In genomic region chr10:14806318-14806717, GRCh38 we compare ENCODE assay signal across 33 cellular contexts. TPM values are rescaled to one million over a fixed set of nuclear protein-coding genes. Genes with fewer than 3 reads are reported as not detected.
"Had no signal": no experiment of that assay in that cellular context is flagged by ENCODE, and none has a peak within 500 bp of the region (broad histone marks: within the 10 kb centered on the region; RNA-seq: fewer than 3 reads in every experiment).

No MANE protein-coding gene starts in this region.

- ATAC-seq: activated CD4-positive, alpha-beta T cell treated with anti-CD3 and anti-CD28 coated beads for 36 hours; activated CD4-positive, CD25-positive, alpha-beta regulatory T cell treated with anti-CD3 and anti-CD28 coated beads, Interleukin-2, amount 50 U/mL, for 24 hours; activated CD8-positive, alpha-beta memory T cell treated with anti-CD3 and anti-CD28 coated beads, Interleukin-2, amount 10 ng/mL, durations not matched to agents 7 days and 5 days; activated CD8-positive, alpha-beta T cell treated with anti-CD3 and anti-CD28 coated beads, Interleukin-2, amount 10 ng/mL, durations not matched to agents 7 days and 5 days; activated naive CD4-positive, alpha-beta T cell treated with anti-CD3 and anti-CD28 coated beads, Interleukin-2, amount 50 U/mL, for 72 hours; esophagus mucosa; gastrocnemius medialis; heart left ventricle; T-helper 17 cell had no signal

- H3K27ac ChIP-seq: ascending aorta, breast epithelium, cardiac muscle cell, colonic mucosa, dorsolateral prefrontal cortex, gastrocnemius medialis, heart left ventricle, WERI-Rb-1 had no signal

- H3K4me3 ChIP-seq: ascending aorta, breast epithelium, cardiac muscle cell, colonic mucosa, dorsolateral prefrontal cortex, gastrocnemius medialis, heart left ventricle had no signal

- H3K27me3 ChIP-seq: ascending aorta, breast epithelium, cardiac muscle cell, colonic mucosa, gastrocnemius medialis, heart left ventricle had no signal

- H3K4me1 ChIP-seq: ascending aorta, breast epithelium, colonic mucosa, gastrocnemius medialis, heart left ventricle had no signal

- DNase-seq: activated B cell treated with CpG ODN at 0.5 μM for 24 hours; activated CD4-positive, alpha-beta memory T cell treated with anti-CD3 and anti-CD28 coated beads for 36 hours; activated CD4-positive, alpha-beta T cell treated with anti-CD3 and anti-CD28 coated beads for 36 hours; activated CD4-positive, alpha-beta T cell treated with anti-CD3 and anti-CD28 coated beads, Interleukin-2, amount 10 ng/mL, durations not matched to agents 24 days and 14 days; activated CD8-positive, alpha-beta memory T cell treated with anti-CD3 and anti-CD28 coated beads, Interleukin-2, amount 10 ng/mL, durations not matched to agents 7 days and 5 days; activated CD8-positive, alpha-beta memory T cell treated with anti-CD3 and anti-CD28 coated beads, Interleukin-2, amount 50 U/mL, for 4 hours; activated CD8-positive, alpha-beta T cell treated with anti-CD3 and anti-CD28 coated beads, Interleukin-2, amount 10 ng/mL, durations not matched to agents 7 days and 5 days; activated gamma-delta T cell; activated naive CD4-positive, alpha-beta T cell; activated naive CD4-positive, alpha-beta T cell treated with anti-CD3 and anti-CD28 coated beads, Interleukin-2, amount 10 ng/mL, durations not matched to agents 7 days and 5 days; activated naive CD8-positive, alpha-beta T cell treated with anti-CD3 and anti-CD28 coated beads, Interleukin-2, amount 10 ng/mL, durations not matched to agents 7 days and 5 days; activated T-cell treated with anti-CD3 and anti-CD28 coated beads, Interleukin-2, amount 50 U/mL, for 1 hour; activated T-cell treated with anti-CD3 and anti-CD28 coated beads, Interleukin-2, amount 50 U/mL, for 48 hours; central memory CD4-positive, alpha-beta T cell; cerebellar nuclear complex; colonic mucosa; dorsolateral prefrontal cortex; effector memory CD4-positive, alpha-beta T cell; endodermal cell; foreskin fibroblast; gastrocnemius medialis; glutamatergic neuron; heart left ventricle; T-helper 17 cell; T1000; WERI-Rb-1 had no signal

- H3K9me3 ChIP-seq: ascending aorta, breast epithelium, colonic mucosa, gastrocnemius medialis had no signal

- H3K36me3 ChIP-seq: ascending aorta, breast epithelium, cardiac muscle cell, colonic mucosa, gastrocnemius medialis, heart left ventricle, WERI-Rb-1 had no signal

RNA-seq across cellular contexts. Expression of gene CDNF, which starts 31.5 kb away (rescaled TPM):
- total RNA-seq: ascending aorta, epithelial cell of proximal tubule had no signal
